Comparison of ENCODE assay signal across 8 cellular contexts in genomic region chr12:48681416-48681737, GRCh38. TPM values are rescaled to one million over a fixed set of nuclear protein-coding genes. Genes with fewer than 3 reads are reported as not detected.
DNase-seq lines count a peak whose midpoint lies in the region; ATAC-seq lines count a peak whose summit lies in the region.

No MANE protein-coding gene starts in this region.

- no peak for DNase-seq in CD4-positive, CD25-positive, alpha-beta regulatory T cell
- DNase-seq in activated naive CD8-positive, alpha-beta T cell treated with anti-CD3 and anti-CD28 coated beads, Interleukin-2, amount 50 U/mL, for 24 hours, result no peak
- no peak for DNase-seq in stimulated activated naive B cell treated with anti-CD40 and anti-IgM and Interleukin-4, amounts not matched to agents 10 μg/mL and 1 μg/mL and 100 μg/mL, for 72 hours
- DNase-seq in MV-4-11 (lab: John Stamatoyannopoulos, UW), result no peak
- no peak for DNase-seq in activated CD4-positive, alpha-beta T cell treated with anti-CD3 and anti-CD28 coated beads for 1 hour

- H3K4me3 Mint-ChIP-seq in CD4-positive, CD25-positive, alpha-beta regulatory T cell, result peak overlapping the region; percentile 96 to 99 (median 98)
- peak overlapping the region; percentile 99 for H3K4me3 Mint-ChIP-seq in activated naive CD8-positive, alpha-beta T cell treated with anti-CD3 and anti-CD28 coated beads, Interleukin-2, amount 50 U/mL, for 24 hours
- H3K4me3 Mint-ChIP-seq in stimulated activated naive B cell treated with anti-CD40 and anti-IgM and Interleukin-4, amounts not matched to agents 10 μg/mL and 1 μg/mL and 100 μg/mL, for 72 hours, result peak overlapping the region; percentile 93 to 95

- peak overlapping the region; percentile 90 for H3K27ac ChIP-seq in CD4-positive, CD25-positive, alpha-beta regulatory T cell (ENCODE audit: insufficient read depth, low read length, poor library complexity, severe bottlenecking)
- H3K27ac ChIP-seq in HUES48 (ENCODE audit: low read depth, low read length), result peak overlapping the region; percentile 93
- peak overlapping the region; percentile 96 for H3K27ac ChIP-seq in iPS-18a (ENCODE audit: low read length)

- H3K4me1 ChIP-seq in CD4-positive, CD25-positive, alpha-beta regulatory T cell (ENCODE audit: control insufficient read depth, insufficient read depth, low read length, poor library complexity, severe bottlenecking), result peaks cover 52% of the 10 kb centered on the region
- H3K4me1 ChIP-seq in HUES48 (ENCODE audit: control insufficient read depth, insufficient read depth, low read length) (peaks cover 7% of the 10 kb centered on the region; the same call in 1 of the 2 replicates), iPS-18a (ENCODE audit: control insufficient read depth, low read depth, low read length) (no peaks in the 10 kb centered on the region)

- no peak for ATAC-seq in CD4-positive, CD25-positive, alpha-beta regulatory T cell (ENCODE audit: low read depth in 2 of 2)
- ATAC-seq in activated naive CD8-positive, alpha-beta T cell treated with anti-CD3 and anti-CD28 coated beads, Interleukin-2, amount 50 U/mL, for 24 hours, result no peak
- peak; percentile 0 to 4 for ATAC-seq in stimulated activated naive B cell treated with anti-CD40 and anti-IgM and Interleukin-4, amounts not matched to agents 10 μg/mL and 1 μg/mL and 100 μg/mL, for 72 hours (replicated peaks)
- ATAC-seq in GM21529 (IDR thresholded peaks at IDR 0.05; ENCODE audit: unreplicated experiment), result no peak

- H3K27me3 Mint-ChIP-seq in CD4-positive, CD25-positive, alpha-beta regulatory T cell, result no peaks in the 10 kb centered on the region
- H3K27me3 Mint-ChIP-seq in activated naive CD8-positive, alpha-beta T cell treated with anti-CD3 and anti-CD28 coated beads, Interleukin-2, amount 50 U/mL, for 24 hours, result no peaks in the 10 kb centered on the region
- no peaks in the 10 kb centered on the region for H3K27me3 Mint-ChIP-seq in stimulated activated naive B cell treated with anti-CD40 and anti-IgM and Interleukin-4, amounts not matched to agents 10 μg/mL and 1 μg/mL and 100 μg/mL, for 72 hours

- peak overlapping the region; percentile 98 for H3K4me3 ChIP-seq in CD4-positive, CD25-positive, alpha-beta regulatory T cell (ENCODE audit: low read depth, low read length)
- H3K4me3 ChIP-seq in HUES48 (ENCODE audit: low read depth, low read length), result peak overlapping the region; percentile 92
- H3K4me3 ChIP-seq in iPS-18a (ENCODE audit: low read length), result peak overlapping the region; percentile 100

- no peaks in the 10 kb centered on the region for H3K9me3 Mint-ChIP-seq in CD4-positive, CD25-positive, alpha-beta regulatory T cell
- H3K9me3 Mint-ChIP-seq in activated naive CD8-positive, alpha-beta T cell treated with anti-CD3 and anti-CD28 coated beads, Interleukin-2, amount 50 U/mL, for 24 hours, result no peaks in the 10 kb centered on the region
- H3K9me3 Mint-ChIP-seq in stimulated activated naive B cell treated with anti-CD40 and anti-IgM and Interleukin-4, amounts not matched to agents 10 μg/mL and 1 μg/mL and 100 μg/mL, for 72 hours, result no peaks in the 10 kb centered on the region

- H3K27me3 ChIP-seq in CD4-positive, CD25-positive, alpha-beta regulatory T cell (ENCODE audit: control insufficient read depth, insufficient read depth, low read length), result no peaks in the 10 kb centered on the region
- H3K27me3 ChIP-seq in HUES48 (ENCODE audit: control insufficient read depth, insufficient read depth, low read length) (no peaks in the 10 kb centered on the region), iPS-18a (ENCODE audit: control insufficient read depth, insufficient read depth, low read length) (no peaks in the 10 kb centered on the region)

- peaks cover 19 to 61% (median 45%) of the 10 kb centered on the region in 4 donors for H3K4me1 Mint-ChIP-seq in CD4-positive, CD25-positive, alpha-beta regulatory T cell
- peaks cover 51% of the 10 kb centered on the region for H3K4me1 Mint-ChIP-seq in activated naive CD8-positive, alpha-beta T cell treated with anti-CD3 and anti-CD28 coated beads, Interleukin-2, amount 50 U/mL, for 24 hours
- peaks cover 26 to 50% of the 10 kb centered on the region in 2 donors for H3K4me1 Mint-ChIP-seq in stimulated activated naive B cell treated with anti-CD40 and anti-IgM and Interleukin-4, amounts not matched to agents 10 μg/mL and 1 μg/mL and 100 μg/mL, for 72 hours

- H3K9ac ChIP-seq in HUES48 (ENCODE audit: low read depth, low read length) (peak overlapping the region; percentile 97), iPS-18a (ENCODE audit: low read length) (peak overlapping the region; percentile 100)

- H3K9me3 ChIP-seq in CD4-positive, CD25-positive, alpha-beta regulatory T cell (ENCODE audit: control insufficient read depth in 2 of 2, low read length in 2 of 2), result no peaks in the 10 kb centered on the region
- no peaks in the 10 kb centered on the region for H3K9me3 ChIP-seq in HUES48 (ENCODE audit: control insufficient read depth, insufficient read depth, low read length)
- H3K9me3 ChIP-seq in iPS-18a (ENCODE audit: control insufficient read depth, low read depth, low read length), result no peaks in the 10 kb centered on the region

- peaks cover 31% of the 10 kb centered on the region for H3K36me3 Mint-ChIP-seq in CD4-positive, CD25-positive, alpha-beta regulatory T cell
- H3K36me3 Mint-ChIP-seq in activated naive CD8-positive, alpha-beta T cell treated with anti-CD3 and anti-CD28 coated beads, Interleukin-2, amount 50 U/mL, for 24 hours (ENCODE audit: low read depth), result peaks cover 46% of the 10 kb centered on the region
- H3K36me3 Mint-ChIP-seq in stimulated activated naive B cell treated with anti-CD40 and anti-IgM and Interleukin-4, amounts not matched to agents 10 μg/mL and 1 μg/mL and 100 μg/mL, for 72 hours, result peaks cover 11 to 23% of the 10 kb centered on the region in 2 donors

- peaks cover 30% of the 10 kb centered on the region for H3K36me3 ChIP-seq in CD4-positive, CD25-positive, alpha-beta regulatory T cell (ENCODE audit: control insufficient read depth, insufficient read depth, low read length)
- H3K36me3 ChIP-seq in HUES48 (ENCODE audit: control insufficient read depth, insufficient read depth, low read length) (peaks cover 42% of the 10 kb centered on the region), iPS-18a (ENCODE audit: control insufficient read depth, low read depth, low read length) (peaks cover 44% of the 10 kb centered on the region)

- H3K27ac Mint-ChIP-seq in CD4-positive, CD25-positive, alpha-beta regulatory T cell, result peak overlapping the region; percentile 26 to 99 (median 98)
- peak overlapping the region; percentile 93 for H3K27ac Mint-ChIP-seq in activated naive CD8-positive, alpha-beta T cell treated with anti-CD3 and anti-CD28 coated beads, Interleukin-2, amount 50 U/mL, for 24 hours
- peak overlapping the region; percentile 98 for H3K27ac Mint-ChIP-seq in stimulated activated naive B cell treated with anti-CD40 and anti-IgM and Interleukin-4, amounts not matched to agents 10 μg/mL and 1 μg/mL and 100 μg/mL, for 72 hours

RNA-seq across cellular contexts. Expression of gene KANSL2, which starts 0.7 kb away (rescaled TPM):
- 116 TPM for total RNA-seq in CD4-positive, CD25-positive, alpha-beta regulatory T cell
- polyA plus RNA-seq in CD4-positive, CD25-positive, alpha-beta regulatory T cell, result 10 to 100 TPM; 30.9 to 40.8 (median 39.7) TPM

RNA-seq across cellular contexts. Expression of gene CCNT1, which starts 35.1 kb away (rescaled TPM):
- total RNA-seq in CD4-positive, CD25-positive, alpha-beta regulatory T cell, result 117 TPM
- polyA plus RNA-seq in CD4-positive, CD25-positive, alpha-beta regulatory T cell, result 10 to 100 TPM; 11.4 to 21.0 (median 16.1) TPM

Comparison
In these comparisons a context has a peak if more than half of its experiments do, and no peak if none do; other contexts are left out.
1. ATAC-seq: peak in stimulated activated naive B cell treated with anti-CD40 and anti-IgM and Interleukin-4, amounts not matched to agents 10 μg/mL and 1 μg/mL and 100 μg/mL, for 72 hours (2 of 2); none in CD4-positive, CD25-positive, alpha-beta regulatory T cell (0 of 2), activated naive CD8-positive, alpha-beta T cell treated with anti-CD3 and anti-CD28 coated beads, Interleukin-2, amount 50 U/mL, for 24 hours (single experiment) and GM21529 (single experiment).
2. Peak in every context shown above with its lines, with median percentiles within 50 percentile points of each other: H3K27ac ChIP-seq, H3K4me3 ChIP-seq, H3K27ac Mint-ChIP-seq and H3K4me3 Mint-ChIP-seq.